ENCODE assay signal across 1 cellular context in the genomic region with DNA sequence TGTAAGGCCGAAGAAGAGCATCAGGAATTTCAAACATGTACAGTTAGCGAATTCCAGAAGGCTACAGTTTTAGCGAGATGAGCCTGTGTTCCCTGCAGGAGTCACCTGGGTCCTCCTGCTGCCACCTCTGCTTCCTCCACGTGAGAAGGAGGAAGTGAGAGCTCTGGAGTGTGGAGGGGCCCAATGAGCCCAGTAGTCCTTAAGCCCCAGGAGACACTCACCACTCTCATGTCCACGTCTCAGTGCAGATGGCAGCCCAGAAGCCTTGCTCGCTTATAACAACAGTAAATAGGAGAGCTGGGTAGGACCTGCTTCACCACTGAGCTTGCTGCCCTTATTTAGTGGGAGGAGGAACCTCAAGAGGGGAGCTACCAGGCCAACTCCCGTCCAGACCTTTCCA.
TF ChIP-seq lines count a peak whose summit lies in the region.

No MANE protein-coding gene starts in this region.

TF ChIP-seq in H1, 55 proteins besides CTCF, POLR2A, EP300 and RAD21:
- TF ChIP-seq KDM1A (IDR thresholded peaks at IDR 0.05; ENCODE audit: borderline replicate concordance, low read length) (no peak), TEAD4 (IDR thresholded peaks at IDR 0.05; ENCODE audit: low read depth, low read length) (0 out of 2 replicates have a peak, but pooled peaks have one; percentile 0), CHD2 (IDR thresholded peaks at IDR 0.05; ENCODE audit: low read length) (no peak), RFX5 (IDR thresholded peaks at IDR 0.05; ENCODE audit: borderline replicate concordance, low read depth, low read length) (no peak), YY1 (IDR thresholded peaks at IDR 0.05; ENCODE audit: low read depth, low read length) (no peak)
